Comparison of ENCODE assay signal across 8 cellular contexts in genomic region chr10:110504111-110504735, GRCh38. TPM values are rescaled to one million over a fixed set of nuclear protein-coding genes. Genes with fewer than 3 reads are reported as not detected.
DNase-seq lines count a peak whose midpoint lies in the region; ATAC-seq, FAIRE-seq and TF ChIP-seq lines count a peak whose summit lies in the region.

No MANE protein-coding gene starts in this region.

- TF ChIP-seq CTCF in CD14-positive monocyte (IDR thresholded peaks at IDR 0.05) (no peak), progenitor cell of endocrine pancreas (IDR thresholded peaks at IDR 0.05; ENCODE audit: unreplicated experiment) (no peak)

- H3K27ac Mint-ChIP-seq in CD14-positive monocyte (peak overlapping the region; percentile 93 to 97 (median 96)), progenitor cell of endocrine pancreas (peak overlapping the region; percentile 68)

- peak; percentile 74 for ATAC-seq in GM19455 (IDR thresholded peaks at IDR 0.05; ENCODE audit: unreplicated experiment)
- peak; percentile 41 for ATAC-seq in HG03469 (IDR thresholded peaks at IDR 0.05; ENCODE audit: unreplicated experiment)

- H3K27me3 Mint-ChIP-seq in CD14-positive monocyte (ENCODE audit: low read depth in 3 of 3) (peaks cover 21 to 25% (median 24%) of the 10 kb centered on the region in 3 donors), progenitor cell of endocrine pancreas (no peaks in the 10 kb centered on the region)

- DNase-seq in CD14-positive monocyte (ENCODE audit: low spot score), result peak; percentile 80
- DNase-seq in activated CD4-positive, alpha-beta T cell treated with anti-CD3 and anti-CD28 coated beads for 48 hours, result peak; percentile 74
- peak; percentile 31 to 80 for DNase-seq in erythroblast (lab: John Stamatoyannopoulos, UW)
- no peak for DNase-seq in progenitor cell of endocrine pancreas (ENCODE audit: low spot score, unreplicated experiment)
- no peak for DNase-seq in SK-N-DZ (ENCODE audit: low spot score)
- no peak for DNase-seq in urothelium cell line (ENCODE audit: low spot score)

- intact Hi-C loops in CD14-positive monocyte (cut with micrococcal nuclease), result loop anchor here (5.0 to 10.0 kb wide), 3 partner anchors 33 to 429 kb away; no protein-coding TSS in a partner anchor

- H3K9me3 Mint-ChIP-seq in CD14-positive monocyte (peaks cover 0 to 5% (median 4%) of the 10 kb centered on the region in 7 donors), progenitor cell of endocrine pancreas (ENCODE audit: low read depth) (no peaks in the 10 kb centered on the region)

- H3K4me1 Mint-ChIP-seq in CD14-positive monocyte, result peaks cover 83% of the 10 kb centered on the region
- H3K4me1 Mint-ChIP-seq in progenitor cell of endocrine pancreas (ENCODE audit: low read depth), result peaks cover 51% of the 10 kb centered on the region

- FAIRE-seq in urothelium cell line (lab: Jason Lieb, UNC), result no peak

- H3K36me3 Mint-ChIP-seq in CD14-positive monocyte, result peaks cover 24 to 68% of the 10 kb centered on the region in 2 donors
- H3K36me3 Mint-ChIP-seq in progenitor cell of endocrine pancreas (ENCODE audit: insufficient read depth), result peaks cover 33% of the 10 kb centered on the region

- no peak for TF ChIP-seq POLR2A in erythroblast (IDR thresholded peaks at IDR 0.05; ENCODE audit: low read length)

- H3K4me3 Mint-ChIP-seq in CD14-positive monocyte (peak overlapping the region in 1 of 2 donors; percentile 61), progenitor cell of endocrine pancreas (ENCODE audit: low read depth) (no peak overlapping the region)

RNA-seq across cellular contexts. Expression of gene DUSP5, which starts 6.5 kb away (rescaled TPM):
- 1 to 10 TPM; 2.0 to 3.9 TPM for polyA plus RNA-seq in CD14-positive monocyte
- 92.9 and 97.9 TPM in 2 replicates for total RNA-seq in progenitor cell of endocrine pancreas
- not detected in 2 replicates for polyA plus RNA-seq in SK-N-DZ (2014; cell fraction: cytosol; rRNA removed)
- polyA plus RNA-seq in SK-N-DZ (2014; cell fraction: nucleus; rRNA removed), result 0.05 TPM in 1 of 2 replicates, not detected in the other

Comparison
In these comparisons a context has a peak if more than half of its experiments do, and no peak if none do; other contexts are left out.
1. DNase-seq: peak in CD14-positive monocyte (single experiment), activated CD4-positive, alpha-beta T cell treated with anti-CD3 and anti-CD28 coated beads for 48 hours (single experiment) and erythroblast (2 of 2); none in progenitor cell of endocrine pancreas (single experiment), SK-N-DZ (single experiment) and urothelium cell line (single experiment).